In genomic region chr20:36235892-36236785, GRCh38 we compare ENCODE assay signal across 8 cellular contexts. TPM values are rescaled to one million over a fixed set of nuclear protein-coding genes. Genes with fewer than 3 reads are reported as not detected.
DNase-seq lines count a peak whose midpoint lies in the region; ATAC-seq and TF ChIP-seq lines count a peak whose summit lies in the region.

Gene AAR2, plus strand, starts transcription at chr20:36236478. Its CDS starts 3,391 bp downstream, at chr20:36239869.

- no peaks in the 10 kb centered on the region for H3K36me3 ChIP-seq in GM23338 (ENCODE audit: insufficient read depth)
- peaks cover 15% of the 10 kb centered on the region for H3K36me3 ChIP-seq in left ventricle myocardium inferior
- no peaks in the 10 kb centered on the region for H3K36me3 ChIP-seq in prostate gland
- peaks cover 21% of the 10 kb centered on the region for H3K36me3 ChIP-seq in upper lobe of right lung

- no peaks in the 10 kb centered on the region for H3K9me2 ChIP-seq in GM23338 (ENCODE audit: insufficient read depth)

- H2AFZ ChIP-seq in GM23338 = peak within 1 kb of the TSS; percentile 98

- H3K9me3 ChIP-seq in T-helper 17 cell (ENCODE audit: control insufficient read depth, low read length, poor library complexity, severe bottlenecking) (no peaks in the 10 kb centered on the region), left ventricle myocardium inferior (replicated peaks) (no peaks in the 10 kb centered on the region), prostate gland (no peaks in the 10 kb centered on the region), upper lobe of right lung (no peaks in the 10 kb centered on the region)

- TF ChIP-seq CTCF in Calu3 (IDR thresholded peaks at IDR 0.05; ENCODE audit: unreplicated experiment) (no peak), GM23338 (conservative IDR thresholded peaks at IDR 0.05; ENCODE audit: low read depth in 2 of 2) (no peak), left ventricle myocardium inferior (IDR thresholded peaks at IDR 0.05; ENCODE audit: borderline replicate concordance) (no peak), prostate gland (IDR thresholded peaks at IDR 0.05) (no peak), upper lobe of right lung (IDR thresholded peaks at IDR 0.05) (no peak)

- no peaks in the 10 kb centered on the region for H3F3A ChIP-seq in GM23338 (replicated peaks; ENCODE audit: low read depth)

- H3K27me3 Mint-ChIP-seq in Calu3 (ENCODE audit: unreplicated experiment) = no peaks in the 10 kb centered on the region
- no peaks in the 10 kb centered on the region for H3K27me3 Mint-ChIP-seq in GM23338 (ENCODE audit: insufficient read depth, low read depth, poor library complexity)
- peaks cover 8% of the 10 kb centered on the region for H3K27me3 Mint-ChIP-seq in T-helper 17 cell

- intact Hi-C loops in Calu3 (cut with micrococcal nuclease; ENCODE audit: unreplicated experiment) (no loop called here), left ventricle myocardium inferior (cut with micrococcal nuclease) (no loop called here), prostate gland (cut with DNase I) (no loop called here), upper lobe of right lung (cut with DNase I) (no loop called here)

- DNase-seq in Calu3 (peak; percentile 91), GM23338 (ENCODE audit: low spot score) (peak; percentile 93), NCI-H146 treated with DMSO at 0.1 percent for 48 hours (lab: John Stamatoyannopoulos, UW; ENCODE audit: unreplicated experiment) (peak; percentile 70), T-helper 17 cell (peak; percentile 39 to 66 (median 45)), amniotic stem cell (lab: John Stamatoyannopoulos, UW) (peak; percentile 80), left ventricle myocardium inferior (peak; percentile 81), prostate gland (ENCODE audit: low spot score) (peak; percentile 53), upper lobe of right lung (peak; percentile 89)

- peaks cover 25% of the 10 kb centered on the region for H3K36me3 Mint-ChIP-seq in Calu3 (ENCODE audit: insufficient read depth, unreplicated experiment)
- peaks cover 16% of the 10 kb centered on the region; the same call in 2 of the 3 replicates for H3K36me3 Mint-ChIP-seq in GM23338 (ENCODE audit: low read depth)
- H3K36me3 Mint-ChIP-seq in T-helper 17 cell (ENCODE audit: low read depth) = peaks cover 3% of the 10 kb centered on the region

- peak; percentile 97 for ATAC-seq in GM23338
- peak; percentile 96 for ATAC-seq in T-helper 17 cell
- ATAC-seq in upper lobe of right lung = peak; percentile 97

- H4K20me1 ChIP-seq in GM23338 (replicated peaks; ENCODE audit: insufficient read depth) = peaks cover 9% of the 10 kb centered on the region

- peaks cover 15% of the 10 kb centered on the region for H3K4me1 ChIP-seq in GM23338 (ENCODE audit: insufficient read depth)
- H3K4me1 ChIP-seq in left ventricle myocardium inferior = peaks cover 37% of the 10 kb centered on the region
- H3K4me1 ChIP-seq in prostate gland (replicated peaks) = no peaks in the 10 kb centered on the region
- peaks cover 20% of the 10 kb centered on the region for H3K4me1 ChIP-seq in upper lobe of right lung

- WGBS in prostate gland = 15% methylated on average over 43 of the region's 44 CpGs

- H3K27me3 ChIP-seq in GM23338 (ENCODE audit: insufficient read depth) (no peaks in the 10 kb centered on the region), left ventricle myocardium inferior (ENCODE audit: low read depth) (peaks cover 7% of the 10 kb centered on the region), prostate gland (replicated peaks; ENCODE audit: insufficient read depth) (no peaks in the 10 kb centered on the region), upper lobe of right lung (no peaks in the 10 kb centered on the region)

- H3K4me3 Mint-ChIP-seq in Calu3 (ENCODE audit: low read depth, unreplicated experiment) (peak within 1 kb of the TSS; percentile 74), GM23338 (peak within 1 kb of the TSS; percentile 90), T-helper 17 cell (peak within 1 kb of the TSS; percentile 88)

- H3K9me3 Mint-ChIP-seq in Calu3 (ENCODE audit: low read depth, unreplicated experiment) = no peaks in the 10 kb centered on the region
- no peaks in the 10 kb centered on the region; the same call in 2 of the 3 replicates for H3K9me3 Mint-ChIP-seq in GM23338

- H3K4me1 Mint-ChIP-seq in Calu3 (ENCODE audit: low read depth, unreplicated experiment) (peaks cover 10% of the 10 kb centered on the region), GM23338 (peaks cover 13% of the 10 kb centered on the region), T-helper 17 cell (peaks cover 24% of the 10 kb centered on the region)

- peak within 1 kb of the TSS; percentile 91 for H3K27ac ChIP-seq in GM23338 (ENCODE audit: low read depth)
- peak within 1 kb of the TSS; percentile 77 for H3K27ac ChIP-seq in left ventricle myocardium inferior (replicated peaks)
- peak within 1 kb of the TSS; percentile 52 to 68 for H3K27ac ChIP-seq in prostate gland
- H3K27ac ChIP-seq in upper lobe of right lung = peak within 1 kb of the TSS; percentile 78

- H3K4me3 ChIP-seq in GM23338 (peak within 1 kb of the TSS; percentile 96), left ventricle myocardium inferior (peak within 1 kb of the TSS; percentile 78), prostate gland (peak within 1 kb of the TSS; percentile 64 to 67), upper lobe of right lung (peak within 1 kb of the TSS; percentile 82)

- H3K4me2 ChIP-seq in GM23338 = peak within 1 kb of the TSS; percentile 98

- H3K79me2 ChIP-seq in GM23338 (replicated peaks; ENCODE audit: insufficient read depth) = peaks cover 36% of the 10 kb centered on the region

- no TSS peak for BruUV-seq in Calu3 (replicated peaks; lab: Mats Ljungman, UMichigan)

- no peak for TF ChIP-seq POLR2A in prostate gland (IDR thresholded peaks at IDR 0.05)

- CTCF ChIA-PET in Calu3 (lab: Charles Lee) = interaction anchor here (1.0 to 1.9 kb wide), 5 partner anchors 8 to 282 kb away, joined by 3 to 6 read pairs (median 6); partner anchors contain the start of gene SCAND1

- H3K27ac Mint-ChIP-seq in Calu3 (ENCODE audit: unreplicated experiment) = peak within 1 kb of the TSS; percentile 82
- peak within 1 kb of the TSS; percentile 99 for H3K27ac Mint-ChIP-seq in GM23338
- peak within 1 kb of the TSS; percentile 99 for H3K27ac Mint-ChIP-seq in T-helper 17 cell

TF ChIP-seq in GM23338, 12 proteins besides CTCF, POLR2A, EP300 and RAD21:
- peak; percentile 83 for TF ChIP-seq POLR2AphosphoS5 (IDR thresholded peaks at IDR 0.05; ENCODE audit: low read depth)
- TF ChIP-seq ZNF114 (CRISPR knock-in tag; IDR thresholded peaks at IDR 0.05) = no peak
- peak; percentile 81 for TF ChIP-seq CREB1 (CRISPR knock-in tag; IDR thresholded peaks at IDR 0.05; ENCODE audit: low read depth)
- TF ChIP-seq REST (IDR thresholded peaks at IDR 0.05; ENCODE audit: unreplicated experiment) = no peak
- peak; percentile 75 for TF ChIP-seq ETS1 (IDR thresholded peaks at IDR 0.05)

RNA-seq across cellular contexts. Expression of gene AAR2, which starts in this region (rescaled TPM):
- total RNA-seq in Calu3 (2022) (37.0 and 40.1 TPM in 2 replicates), T-helper 17 cell (10 to 100 TPM; 16.7 to 23.0 TPM), left ventricle myocardium inferior (13.3 TPM), prostate gland (10 to 100 TPM; 34.7 to 44.6 TPM), upper lobe of right lung (24.4 TPM)
- total RNA-seq in GM23338 (2014; rRNA removed; shearing (Covaris generic)) = 26.9 and 32.6 TPM in 2 replicates
- polyA plus RNA-seq in GM23338 (2016; fragmentation: Nextera tagmentation; extraction: Ambion mirVana) = 14.6 and 15.8 TPM in 2 replicates

Comparison
In these comparisons a context has a peak if more than half of its experiments do, and no peak if none do; other contexts are left out.
1. Peak in every context shown above with its lines: DNase-seq, ATAC-seq, H3K4me3 ChIP-seq and H3K27ac ChIP-seq.